23 cellular contexts compared by ENCODE assay signal in genomic region chr1:93976291-93976690, GRCh38.
"Had no signal": no experiment of that assay in that cellular context is flagged by ENCODE, and none has a peak within 500 bp of the region (broad histone marks: within the 10 kb centered on the region; RNA-seq: fewer than 3 reads in every experiment).

No MANE protein-coding gene starts in this region.

- DNase-seq: activated CD4-positive, alpha-beta T cell treated with anti-CD3 and anti-CD28 coated beads, Interleukin-2, amount 50 U/mL, for 4 hours; activated CD8-positive, alpha-beta memory T cell treated with anti-CD3 and anti-CD28 coated beads for 24 hours; activated CD8-positive, alpha-beta memory T cell treated with anti-CD3 and anti-CD28 coated beads, Interleukin-2, amount 50 U/mL, for 4 hours; activated naive CD4-positive, alpha-beta T cell treated with Interleukin-2 at 50 U/mL for 16 hours; activated naive CD8-positive, alpha-beta T cell treated with anti-CD3 and anti-CD28 coated beads for 36 hours; activated T-cell treated with anti-CD3 and anti-CD28 coated beads, Interleukin-2, amount 50 U/mL, for 4 hours; colonic mucosa; esophagus squamous epithelium; heart right ventricle; lower lobe of right lung; naive thymus-derived CD8-positive, alpha-beta T cell; posterior cingulate gyrus; right lobe of liver; small intestine; stimulated activated CD4-positive, alpha-beta T cell treated with anti-CD3 and anti-CD28 coated beads, Interleukin-2, amount 100 ng/mL, for 24 hours; stimulated activated naive CD8-positive, alpha-beta T cell treated with anti-CD3 and anti-CD28 coated beads, Interleukin-15, amount 100 ng/mL, for 72 hours; tibial artery had no signal

- H3K4me1 Mint-ChIP-seq: activated naive CD8-positive, alpha-beta T cell treated with anti-CD3 and anti-CD28 coated beads for 36 hours; naive thymus-derived CD8-positive, alpha-beta T cell; neural progenitor cell; stimulated activated effector memory CD8-positive, alpha-beta T cell treated with anti-CD3 and anti-CD28 coated beads, Interleukin-12 subunit alpha, Interleukin-12 subunit beta, amount 100 ng/mL, for 72 hours; stimulated activated naive CD8-positive, alpha-beta T cell treated with anti-CD3 and anti-CD28 coated beads, Interleukin-15, amount 100 ng/mL, for 72 hours had no signal

- H3K36me3 Mint-ChIP-seq: activated naive CD8-positive, alpha-beta T cell treated with anti-CD3 and anti-CD28 coated beads for 36 hours; naive thymus-derived CD8-positive, alpha-beta T cell; neural progenitor cell; stimulated activated effector memory CD8-positive, alpha-beta T cell treated with anti-CD3 and anti-CD28 coated beads, Interleukin-12 subunit alpha, Interleukin-12 subunit beta, amount 100 ng/mL, for 72 hours had no signal

- H3K27ac ChIP-seq: colonic mucosa, esophagus squamous epithelium, heart right ventricle, lower lobe of right lung, neural progenitor cell, right lobe of liver, tibial artery had no signal

- H3K4me3 ChIP-seq: colonic mucosa, esophagus squamous epithelium, heart right ventricle, lower lobe of right lung, neural progenitor cell, right lobe of liver, tibial artery had no signal

- ATAC-seq: activated T-cell treated with anti-CD3 and anti-CD28 coated beads, Interleukin-2, amount 50 U/mL, for 4 hours; heart right ventricle; left lobe of liver; lower lobe of right lung; naive thymus-derived CD8-positive, alpha-beta T cell; right lobe of liver; stimulated activated effector memory CD8-positive, alpha-beta T cell treated with anti-CD3 and anti-CD28 coated beads, Interleukin-12 subunit alpha, Interleukin-12 subunit beta, amount 100 ng/mL, for 72 hours; stimulated activated naive CD8-positive, alpha-beta T cell treated with anti-CD3 and anti-CD28 coated beads, Interleukin-15, amount 100 ng/mL, for 72 hours had no signal

- H3K4me3 Mint-ChIP-seq: activated naive CD8-positive, alpha-beta T cell treated with anti-CD3 and anti-CD28 coated beads for 36 hours; activated T-cell treated with anti-CD3 and anti-CD28 coated beads, Interleukin-2, amount 50 U/mL, for 4 hours; naive thymus-derived CD8-positive, alpha-beta T cell; neural progenitor cell; stimulated activated effector memory CD8-positive, alpha-beta T cell treated with anti-CD3 and anti-CD28 coated beads, Interleukin-12 subunit alpha, Interleukin-12 subunit beta, amount 100 ng/mL, for 72 hours; stimulated activated naive CD8-positive, alpha-beta T cell treated with anti-CD3 and anti-CD28 coated beads, Interleukin-15, amount 100 ng/mL, for 72 hours had no signal

- H3K27me3 ChIP-seq: colonic mucosa, esophagus squamous epithelium, heart right ventricle, neural progenitor cell, right lobe of liver, tibial artery had no signal

- H3K36me3 ChIP-seq: colonic mucosa, esophagus squamous epithelium, heart right ventricle, lower lobe of right lung, neural progenitor cell, right lobe of liver, tibial artery had no signal

- H3K4me2 ChIP-seq: neural progenitor cell had no signal

- H3K4me1 ChIP-seq: colonic mucosa had no signal

- H2AFZ ChIP-seq: neural progenitor cell had no signal

- H3K9me3 ChIP-seq: colonic mucosa, esophagus squamous epithelium, heart right ventricle, lower lobe of right lung, right lobe of liver, tibial artery had no signal

- H3K27ac Mint-ChIP-seq: activated naive CD8-positive, alpha-beta T cell treated with anti-CD3 and anti-CD28 coated beads for 36 hours; activated T-helper 2 cell treated with anti-CD3 and anti-CD28 coated beads, Interferon-gamma antibody, Interleukin-2, Interleukin-4, amounts not matched to agents 10 μg/mL and 5 μg/mL and 100 μg/mL, durations not matched to agents 14 hours and 24 hours and 36 hours; naive thymus-derived CD8-positive, alpha-beta T cell; neural progenitor cell; stimulated activated effector memory CD8-positive, alpha-beta T cell treated with anti-CD3 and anti-CD28 coated beads, Interleukin-12 subunit alpha, Interleukin-12 subunit beta, amount 100 ng/mL, for 72 hours; stimulated activated naive CD8-positive, alpha-beta T cell treated with anti-CD3 and anti-CD28 coated beads, Interleukin-15, amount 100 ng/mL, for 72 hours had no signal

- H3K27me3 Mint-ChIP-seq: activated naive CD8-positive, alpha-beta T cell treated with anti-CD3 and anti-CD28 coated beads for 36 hours had no signal

- FAIRE-seq: bronchial epithelial cell, small intestine, TTC549 had no signal

- H3K9ac ChIP-seq: neural progenitor cell had no signal

- H3K9me3 Mint-ChIP-seq: activated naive CD8-positive, alpha-beta T cell treated with anti-CD3 and anti-CD28 coated beads for 36 hours; activated T-cell treated with anti-CD3 and anti-CD28 coated beads, Interleukin-2, amount 50 U/mL, for 4 hours; activated T-helper 2 cell treated with anti-CD3 and anti-CD28 coated beads, Interferon-gamma antibody, Interleukin-2, Interleukin-4, amounts not matched to agents 10 μg/mL and 5 μg/mL and 100 μg/mL, durations not matched to agents 14 hours and 24 hours and 36 hours; neural progenitor cell; stimulated activated naive CD8-positive, alpha-beta T cell treated with anti-CD3 and anti-CD28 coated beads, Interleukin-15, amount 100 ng/mL, for 72 hours had no signal
